In the genomic region with DNA sequence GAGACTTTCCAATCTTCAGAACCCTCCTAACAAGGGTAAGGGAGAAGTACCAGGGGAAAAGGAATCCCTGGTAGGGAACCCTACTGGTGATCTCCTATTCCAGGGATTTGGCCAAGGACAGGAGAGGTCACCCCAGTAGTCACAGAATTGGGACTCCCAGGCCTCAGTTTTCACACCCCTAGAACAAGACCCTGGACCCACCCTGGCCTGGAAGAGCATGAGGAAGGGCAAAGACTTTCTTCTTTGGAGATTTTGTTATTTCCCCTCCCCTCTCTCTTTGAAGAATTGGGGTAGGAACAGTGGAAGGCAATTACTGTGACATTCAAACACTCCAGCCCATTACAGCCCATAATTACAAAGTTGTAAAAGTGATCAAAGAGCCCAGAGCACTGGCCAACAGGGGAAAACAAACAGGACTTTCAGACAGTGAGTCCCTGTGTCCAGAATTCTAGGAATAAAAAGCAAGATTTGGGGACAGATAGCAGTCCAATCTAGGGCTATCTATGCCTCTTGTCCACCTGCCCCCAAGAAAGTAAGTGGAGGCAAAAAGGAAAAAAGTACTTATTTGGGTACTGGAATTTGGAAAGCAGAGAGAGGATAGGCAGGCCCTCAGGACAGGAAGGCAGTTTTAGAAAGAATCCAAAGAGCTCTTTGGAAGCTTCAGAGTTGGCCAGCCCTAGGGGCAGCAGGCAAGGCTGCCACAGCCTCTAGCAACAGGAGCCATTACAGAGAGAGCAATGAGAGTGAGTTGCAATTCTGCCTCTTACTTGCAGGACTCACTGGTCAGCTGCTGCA, we compare ENCODE assay signal across 1 cellular context.
TF ChIP-seq lines count a peak whose summit lies in the region.

No MANE protein-coding gene starts in this region.

TF ChIP-seq in HepG2, 621 proteins besides CTCF, POLR2A, EP300 and RAD21 (continues in another document):
- TF ChIP-seq HNF4A (CRISPR knock-in tag; IDR thresholded peaks at IDR 0.05): peak; percentile 32; the same call in 1 of the 2 replicates
- peak; percentile 83 for TF ChIP-seq BCL6 (CRISPR knock-in tag; IDR thresholded peaks at IDR 0.05)
- no peak for TF ChIP-seq ZNF572 (CRISPR knock-in tag; IDR thresholded peaks at IDR 0.05)
- TF ChIP-seq CBX5 (CRISPR knock-in tag; IDR thresholded peaks at IDR 0.05; ENCODE audit: borderline replicate concordance): no peak
- TF ChIP-seq ZNF432 (CRISPR knock-in tag; IDR thresholded peaks at IDR 0.05; ENCODE audit: borderline replicate concordance): no peak
- peak; percentile 30; the same call in 1 of the 2 replicates for TF ChIP-seq PHF21A (CRISPR knock-in tag; IDR thresholded peaks at IDR 0.05)
- TF ChIP-seq ZNF260 (CRISPR knock-in tag; IDR thresholded peaks at IDR 0.05; ENCODE audit: borderline replicate concordance, low read depth): no peak
- TF ChIP-seq CHD4 (IDR thresholded peaks at IDR 0.05; ENCODE audit: borderline replicate concordance, low read length): peak; percentile 65; the same call in 1 of the 2 replicates
- peak; percentile 0; the same call in 1 of the 2 replicates for TF ChIP-seq SAP130 (CRISPR knock-in tag; IDR thresholded peaks at IDR 0.05; ENCODE audit: low read depth)
- TF ChIP-seq, protein P1, sequence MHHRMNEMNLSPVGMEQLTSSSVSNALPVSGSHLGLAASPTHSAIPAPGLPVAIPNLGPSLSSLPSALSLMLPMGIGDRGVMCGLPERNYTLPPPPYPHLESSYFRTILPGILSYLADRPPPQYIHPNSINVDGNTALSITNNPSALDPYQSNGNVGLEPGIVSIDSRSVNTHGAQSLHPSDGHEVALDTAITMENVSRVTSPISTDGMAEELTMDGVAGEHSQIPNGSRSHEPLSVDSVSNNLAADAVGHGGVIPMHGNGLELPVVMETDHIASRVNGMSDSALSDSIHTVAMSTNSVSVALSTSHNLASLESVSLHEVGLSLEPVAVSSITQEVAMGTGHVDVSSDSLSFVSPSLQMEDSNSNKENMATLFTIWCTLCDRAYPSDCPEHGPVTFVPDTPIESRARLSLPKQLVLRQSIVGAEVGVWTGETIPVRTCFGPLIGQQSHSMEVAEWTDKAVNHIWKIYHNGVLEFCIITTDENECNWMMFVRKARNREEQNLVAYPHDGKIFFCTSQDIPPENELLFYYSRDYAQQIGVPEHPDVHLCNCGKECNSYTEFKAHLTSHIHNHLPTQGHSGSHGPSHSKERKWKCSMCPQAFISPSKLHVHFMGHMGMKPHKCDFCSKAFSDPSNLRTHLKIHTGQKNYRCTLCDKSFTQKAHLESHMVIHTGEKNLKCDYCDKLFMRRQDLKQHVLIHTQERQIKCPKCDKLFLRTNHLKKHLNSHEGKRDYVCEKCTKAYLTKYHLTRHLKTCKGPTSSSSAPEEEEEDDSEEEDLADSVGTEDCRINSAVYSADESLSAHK (CRISPR knock-in tag; IDR thresholded peaks at IDR 0.05; ENCODE audit: borderline replicate concordance): no peak
- 0 out of 2 replicates have a peak, but pooled peaks have one; percentile 27 for TF ChIP-seq ZNF567 (CRISPR knock-in tag; IDR thresholded peaks at IDR 0.05; ENCODE audit: borderline replicate concordance)
- no peak for TF ChIP-seq STAG1 (CRISPR knock-in tag; IDR thresholded peaks at IDR 0.05)
- 0 out of 2 replicates have a peak, but pooled peaks have one; percentile 34 for TF ChIP-seq ZNF350 (CRISPR knock-in tag; IDR thresholded peaks at IDR 0.05; ENCODE audit: borderline replicate concordance, low read depth)
- TF ChIP-seq, protein P2, sequence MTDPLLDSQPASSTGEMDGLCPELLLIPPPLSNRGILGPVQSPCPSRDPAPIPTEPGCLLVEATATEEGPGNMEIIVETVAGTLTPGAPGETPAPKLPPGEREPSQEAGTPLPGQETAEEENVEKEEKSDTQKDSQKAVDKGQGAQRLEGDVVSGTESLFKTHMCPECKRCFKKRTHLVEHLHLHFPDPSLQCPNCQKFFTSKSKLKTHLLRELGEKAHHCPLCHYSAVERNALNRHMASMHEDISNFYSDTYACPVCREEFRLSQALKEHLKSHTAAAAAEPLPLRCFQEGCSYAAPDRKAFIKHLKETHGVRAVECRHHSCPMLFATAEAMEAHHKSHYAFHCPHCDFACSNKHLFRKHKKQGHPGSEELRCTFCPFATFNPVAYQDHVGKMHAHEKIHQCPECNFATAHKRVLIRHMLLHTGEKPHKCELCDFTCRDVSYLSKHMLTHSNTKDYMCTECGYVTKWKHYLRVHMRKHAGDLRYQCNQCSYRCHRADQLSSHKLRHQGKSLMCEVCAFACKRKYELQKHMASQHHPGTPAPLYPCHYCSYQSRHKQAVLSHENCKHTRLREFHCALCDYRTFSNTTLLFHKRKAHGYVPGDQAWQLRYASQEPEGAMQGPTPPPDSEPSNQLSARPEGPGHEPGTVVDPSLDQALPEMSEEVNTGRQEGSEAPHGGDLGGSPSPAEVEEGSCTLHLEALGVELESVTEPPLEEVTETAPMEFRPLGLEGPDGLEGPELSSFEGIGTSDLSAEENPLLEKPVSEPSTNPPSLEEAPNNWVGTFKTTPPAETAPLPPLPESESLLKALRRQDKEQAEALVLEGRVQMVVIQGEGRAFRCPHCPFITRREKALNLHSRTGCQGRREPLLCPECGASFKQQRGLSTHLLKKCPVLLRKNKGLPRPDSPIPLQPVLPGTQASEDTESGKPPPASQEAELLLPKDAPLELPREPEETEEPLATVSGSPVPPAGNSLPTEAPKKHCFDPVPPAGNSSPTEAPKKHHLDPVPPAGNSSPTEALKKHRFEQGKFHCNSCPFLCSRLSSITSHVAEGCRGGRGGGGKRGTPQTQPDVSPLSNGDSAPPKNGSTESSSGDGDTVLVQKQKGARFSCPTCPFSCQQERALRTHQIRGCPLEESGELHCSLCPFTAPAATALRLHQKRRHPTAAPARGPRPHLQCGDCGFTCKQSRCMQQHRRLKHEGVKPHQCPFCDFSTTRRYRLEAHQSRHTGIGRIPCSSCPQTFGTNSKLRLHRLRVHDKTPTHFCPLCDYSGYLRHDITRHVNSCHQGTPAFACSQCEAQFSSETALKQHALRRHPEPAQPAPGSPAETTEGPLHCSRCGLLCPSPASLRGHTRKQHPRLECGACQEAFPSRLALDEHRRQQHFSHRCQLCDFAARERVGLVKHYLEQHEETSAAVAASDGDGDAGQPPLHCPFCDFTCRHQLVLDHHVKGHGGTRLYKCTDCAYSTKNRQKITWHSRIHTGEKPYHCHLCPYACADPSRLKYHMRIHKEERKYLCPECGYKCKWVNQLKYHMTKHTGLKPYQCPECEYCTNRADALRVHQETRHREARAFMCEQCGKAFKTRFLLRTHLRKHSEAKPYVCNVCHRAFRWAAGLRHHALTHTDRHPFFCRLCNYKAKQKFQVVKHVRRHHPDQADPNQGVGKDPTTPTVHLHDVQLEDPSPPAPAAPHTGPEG (CRISPR knock-in tag; IDR thresholded peaks at IDR 0.05): no peak
- TF ChIP-seq CENPT (CRISPR knock-in tag; IDR thresholded peaks at IDR 0.05; ENCODE audit: low read depth): no peak
- TF ChIP-seq GATAD2A (CRISPR knock-in tag; IDR thresholded peaks at IDR 0.05): 0 out of 2 replicates have a peak, but pooled peaks have one; percentile 7
- no peak for TF ChIP-seq ZNF777 (CRISPR knock-in tag; IDR thresholded peaks at IDR 0.05)
- TF ChIP-seq, protein P3, sequence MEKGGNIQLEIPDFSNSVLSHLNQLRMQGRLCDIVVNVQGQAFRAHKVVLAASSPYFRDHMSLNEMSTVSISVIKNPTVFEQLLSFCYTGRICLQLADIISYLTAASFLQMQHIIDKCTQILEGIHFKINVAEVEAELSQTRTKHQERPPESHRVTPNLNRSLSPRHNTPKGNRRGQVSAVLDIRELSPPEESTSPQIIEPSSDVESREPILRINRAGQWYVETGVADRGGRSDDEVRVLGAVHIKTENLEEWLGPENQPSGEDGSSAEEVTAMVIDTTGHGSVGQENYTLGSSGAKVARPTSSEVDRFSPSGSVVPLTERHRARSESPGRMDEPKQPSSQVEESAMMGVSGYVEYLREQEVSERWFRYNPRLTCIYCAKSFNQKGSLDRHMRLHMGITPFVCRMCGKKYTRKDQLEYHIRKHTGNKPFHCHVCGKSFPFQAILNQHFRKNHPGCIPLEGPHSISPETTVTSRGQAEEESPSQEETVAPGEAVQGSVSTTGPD (CRISPR knock-in tag; IDR thresholded peaks at IDR 0.05): 0 out of 2 replicates have a peak, but pooled peaks have one; percentile 20
- peak; percentile 88 for TF ChIP-seq ZNF629 (CRISPR knock-in tag; conservative IDR thresholded peaks at IDR 0.05)
- TF ChIP-seq NCOR1 (IDR thresholded peaks at IDR 0.05; ENCODE audit: borderline replicate concordance, low read length): 0 out of 2 replicates have a peak, but pooled peaks have one; percentile 33
- TF ChIP-seq PCBP1 (IDR thresholded peaks at IDR 0.05; ENCODE audit: borderline replicate concordance, low read depth, low read length): no peak
- TF ChIP-seq, protein P4, sequence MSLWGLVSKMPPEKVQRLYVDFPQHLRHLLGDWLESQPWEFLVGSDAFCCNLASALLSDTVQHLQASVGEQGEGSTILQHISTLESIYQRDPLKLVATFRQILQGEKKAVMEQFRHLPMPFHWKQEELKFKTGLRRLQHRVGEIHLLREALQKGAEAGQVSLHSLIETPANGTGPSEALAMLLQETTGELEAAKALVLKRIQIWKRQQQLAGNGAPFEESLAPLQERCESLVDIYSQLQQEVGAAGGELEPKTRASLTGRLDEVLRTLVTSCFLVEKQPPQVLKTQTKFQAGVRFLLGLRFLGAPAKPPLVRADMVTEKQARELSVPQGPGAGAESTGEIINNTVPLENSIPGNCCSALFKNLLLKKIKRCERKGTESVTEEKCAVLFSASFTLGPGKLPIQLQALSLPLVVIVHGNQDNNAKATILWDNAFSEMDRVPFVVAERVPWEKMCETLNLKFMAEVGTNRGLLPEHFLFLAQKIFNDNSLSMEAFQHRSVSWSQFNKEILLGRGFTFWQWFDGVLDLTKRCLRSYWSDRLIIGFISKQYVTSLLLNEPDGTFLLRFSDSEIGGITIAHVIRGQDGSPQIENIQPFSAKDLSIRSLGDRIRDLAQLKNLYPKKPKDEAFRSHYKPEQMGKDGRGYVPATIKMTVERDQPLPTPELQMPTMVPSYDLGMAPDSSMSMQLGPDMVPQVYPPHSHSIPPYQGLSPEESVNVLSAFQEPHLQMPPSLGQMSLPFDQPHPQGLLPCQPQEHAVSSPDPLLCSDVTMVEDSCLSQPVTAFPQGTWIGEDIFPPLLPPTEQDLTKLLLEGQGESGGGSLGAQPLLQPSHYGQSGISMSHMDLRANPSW (CRISPR knock-in tag; IDR thresholded peaks at IDR 0.05; ENCODE audit: borderline replicate concordance): 0 out of 2 replicates have a peak, but pooled peaks have one; percentile 29
- no peak for TF ChIP-seq FLYWCH1 (CRISPR knock-in tag; IDR thresholded peaks at IDR 0.05)
- 0 out of 2 replicates have a peak, but pooled peaks have one; percentile 39 for TF ChIP-seq SP4 (CRISPR knock-in tag; IDR thresholded peaks at IDR 0.05)
- no peak for TF ChIP-seq ZNF724P (CRISPR knock-in tag; IDR thresholded peaks at IDR 0.05; ENCODE audit: borderline replicate concordance)
- 0 out of 2 replicates have a peak, but pooled peaks have one; percentile 10 for TF ChIP-seq JUN (CRISPR knock-in tag; IDR thresholded peaks at IDR 0.05)
- TF ChIP-seq, protein P5, sequence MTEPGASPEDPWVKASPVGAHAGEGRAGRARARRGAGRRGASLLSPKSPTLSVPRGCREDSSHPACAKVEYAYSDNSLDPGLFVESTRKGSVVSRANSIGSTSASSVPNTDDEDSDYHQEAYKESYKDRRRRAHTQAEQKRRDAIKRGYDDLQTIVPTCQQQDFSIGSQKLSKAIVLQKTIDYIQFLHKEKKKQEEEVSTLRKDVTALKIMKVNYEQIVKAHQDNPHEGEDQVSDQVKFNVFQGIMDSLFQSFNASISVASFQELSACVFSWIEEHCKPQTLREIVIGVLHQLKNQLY (CRISPR knock-in tag; IDR thresholded peaks at IDR 0.05): no peak
- peak; percentile 10 for TF ChIP-seq ASH2L (IDR thresholded peaks at IDR 0.05; ENCODE audit: insufficient read length, low read depth, low read length)
- TF ChIP-seq, protein P6, sequence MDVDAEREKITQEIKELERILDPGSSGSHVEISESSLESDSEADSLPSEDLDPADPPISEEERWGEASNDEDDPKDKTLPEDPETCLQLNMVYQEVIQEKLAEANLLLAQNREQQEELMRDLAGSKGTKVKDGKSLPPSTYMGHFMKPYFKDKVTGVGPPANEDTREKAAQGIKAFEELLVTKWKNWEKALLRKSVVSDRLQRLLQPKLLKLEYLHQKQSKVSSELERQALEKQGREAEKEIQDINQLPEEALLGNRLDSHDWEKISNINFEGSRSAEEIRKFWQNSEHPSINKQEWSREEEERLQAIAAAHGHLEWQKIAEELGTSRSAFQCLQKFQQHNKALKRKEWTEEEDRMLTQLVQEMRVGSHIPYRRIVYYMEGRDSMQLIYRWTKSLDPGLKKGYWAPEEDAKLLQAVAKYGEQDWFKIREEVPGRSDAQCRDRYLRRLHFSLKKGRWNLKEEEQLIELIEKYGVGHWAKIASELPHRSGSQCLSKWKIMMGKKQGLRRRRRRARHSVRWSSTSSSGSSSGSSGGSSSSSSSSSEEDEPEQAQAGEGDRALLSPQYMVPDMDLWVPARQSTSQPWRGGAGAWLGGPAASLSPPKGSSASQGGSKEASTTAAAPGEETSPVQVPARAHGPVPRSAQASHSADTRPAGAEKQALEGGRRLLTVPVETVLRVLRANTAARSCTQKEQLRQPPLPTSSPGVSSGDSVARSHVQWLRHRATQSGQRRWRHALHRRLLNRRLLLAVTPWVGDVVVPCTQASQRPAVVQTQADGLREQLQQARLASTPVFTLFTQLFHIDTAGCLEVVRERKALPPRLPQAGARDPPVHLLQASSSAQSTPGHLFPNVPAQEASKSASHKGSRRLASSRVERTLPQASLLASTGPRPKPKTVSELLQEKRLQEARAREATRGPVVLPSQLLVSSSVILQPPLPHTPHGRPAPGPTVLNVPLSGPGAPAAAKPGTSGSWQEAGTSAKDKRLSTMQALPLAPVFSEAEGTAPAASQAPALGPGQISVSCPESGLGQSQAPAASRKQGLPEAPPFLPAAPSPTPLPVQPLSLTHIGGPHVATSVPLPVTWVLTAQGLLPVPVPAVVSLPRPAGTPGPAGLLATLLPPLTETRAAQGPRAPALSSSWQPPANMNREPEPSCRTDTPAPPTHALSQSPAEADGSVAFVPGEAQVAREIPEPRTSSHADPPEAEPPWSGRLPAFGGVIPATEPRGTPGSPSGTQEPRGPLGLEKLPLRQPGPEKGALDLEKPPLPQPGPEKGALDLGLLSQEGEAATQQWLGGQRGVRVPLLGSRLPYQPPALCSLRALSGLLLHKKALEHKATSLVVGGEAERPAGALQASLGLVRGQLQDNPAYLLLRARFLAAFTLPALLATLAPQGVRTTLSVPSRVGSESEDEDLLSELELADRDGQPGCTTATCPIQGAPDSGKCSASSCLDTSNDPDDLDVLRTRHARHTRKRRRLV (CRISPR knock-in tag; IDR thresholded peaks at IDR 0.05): 0 out of 2 replicates have a peak, but pooled peaks have one; percentile 23
- peak; percentile 63 for TF ChIP-seq TCF7 (IDR thresholded peaks at IDR 0.05; ENCODE audit: low read depth)
- TF ChIP-seq, protein P7, sequence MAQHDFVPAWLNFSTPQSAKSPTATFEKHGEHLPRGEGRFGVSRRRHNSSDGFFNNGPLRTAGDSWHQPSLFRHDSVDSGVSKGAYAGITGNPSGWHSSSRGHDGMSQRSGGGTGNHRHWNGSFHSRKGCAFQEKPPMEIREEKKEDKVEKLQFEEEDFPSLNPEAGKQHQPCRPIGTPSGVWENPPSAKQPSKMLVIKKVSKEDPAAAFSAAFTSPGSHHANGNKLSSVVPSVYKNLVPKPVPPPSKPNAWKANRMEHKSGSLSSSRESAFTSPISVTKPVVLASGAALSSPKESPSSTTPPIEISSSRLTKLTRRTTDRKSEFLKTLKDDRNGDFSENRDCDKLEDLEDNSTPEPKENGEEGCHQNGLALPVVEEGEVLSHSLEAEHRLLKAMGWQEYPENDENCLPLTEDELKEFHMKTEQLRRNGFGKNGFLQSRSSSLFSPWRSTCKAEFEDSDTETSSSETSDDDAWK (CRISPR knock-in tag; IDR thresholded peaks at IDR 0.05): no peak
- TF ChIP-seq, protein P8, sequence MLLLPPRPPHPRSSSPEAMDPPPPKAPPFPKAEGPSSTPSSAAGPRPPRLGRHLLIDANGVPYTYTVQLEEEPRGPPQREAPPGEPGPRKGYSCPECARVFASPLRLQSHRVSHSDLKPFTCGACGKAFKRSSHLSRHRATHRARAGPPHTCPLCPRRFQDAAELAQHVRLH (CRISPR knock-in tag; IDR thresholded peaks at IDR 0.05; ENCODE audit: borderline replicate concordance, low read depth): 0 out of 2 replicates have a peak, but pooled peaks have one; percentile 12
- TF ChIP-seq NCOA2 (CRISPR knock-in tag; IDR thresholded peaks at IDR 0.05): peak; percentile 21; the same call in 1 of the 2 replicates
